ENCODE assay signal across 8 cellular contexts in the genomic region with DNA sequence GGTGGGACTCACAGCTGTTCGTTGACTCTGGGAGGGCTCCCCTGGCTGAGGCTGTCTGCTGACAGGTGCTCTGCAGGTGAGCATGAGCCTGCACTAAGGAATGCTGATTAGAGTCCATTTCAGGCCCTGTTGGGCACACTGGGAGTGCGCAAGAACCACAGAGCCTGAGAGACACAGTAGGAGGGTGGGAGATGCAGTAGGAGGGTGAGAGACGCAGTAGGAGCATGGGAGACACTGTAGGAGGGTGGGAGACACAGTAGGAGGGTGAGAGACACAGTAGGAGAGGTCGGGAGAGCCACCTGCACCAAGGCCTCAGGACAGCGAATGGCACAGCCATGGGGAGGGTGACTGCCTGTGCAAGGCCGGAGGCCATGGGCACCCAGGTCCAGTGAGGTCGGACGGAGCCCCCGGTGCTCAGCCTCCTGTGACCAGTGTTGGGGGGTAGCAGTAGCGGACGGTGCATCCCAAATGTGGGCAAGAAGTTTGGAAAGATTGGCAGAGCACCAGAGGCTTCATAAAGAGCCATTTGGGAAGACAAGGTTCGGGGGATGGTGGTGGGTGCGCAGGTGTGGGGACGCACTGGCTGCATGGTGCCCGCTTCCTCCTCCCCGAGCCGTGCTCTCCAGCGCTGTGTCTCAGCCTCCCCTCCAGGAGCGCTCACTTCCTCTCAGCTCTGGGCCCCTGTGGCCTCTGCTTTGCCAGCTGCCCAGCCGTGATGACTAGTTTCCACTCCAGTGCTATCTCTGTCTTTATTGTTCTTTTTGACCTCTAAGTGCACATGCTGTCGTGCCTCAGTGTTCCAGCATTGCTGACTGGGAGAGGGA.
DNase-seq lines count a peak whose midpoint lies in the region; ATAC-seq and TF ChIP-seq lines count a peak whose summit lies in the region.
"Not testable (repeated sequence)": the region's sequence is repeated elsewhere in the genome, so short reads cannot be mapped to it uniquely, and the experiment has no call there.

No MANE protein-coding gene starts in this region.

- DNase-seq in CD1c-positive myeloid dendritic cell (ENCODE audit: extremely low spot score): peak; percentile 32
- DNase-seq in MV-4-11 (lab: John Stamatoyannopoulos, UW): peak; percentile 67
- not testable (repeated sequence) for DNase-seq in T-helper 2 cell treated with Interferon-gamma antibody and Interleukin-4, amounts not matched to agents 5 μg/mL and 100 μg/mL, for 36 hours (ENCODE audit: low spot score); effector memory CD8-positive, alpha-beta T cell; left cardiac atrium
- DNase-seq in memory B cell (ENCODE audit: low spot score in 2 of 2): peak in 1 of 2 donors; percentile 34

- CTCF ChIA-PET in HEK293 (lab: Yijun Ruan, JAX): not testable (repeated sequence)

- not testable (repeated sequence) for H3K4me3 ChIP-seq in HEK293 (ENCODE audit: low read depth, low read length)

- ATAC-seq in effector memory CD8-positive, alpha-beta T cell (replicated peaks): peak; percentile 25
- ATAC-seq in left cardiac atrium (peak; percentile 36 to 41), memory B cell (ENCODE audit: low read depth) (peak; percentile 21)
- ATAC-seq in stimulated activated memory B cell treated with anti-CD40 and anti-IgM and Interleukin-4, amounts not matched to agents 10 μg/mL and 1 μg/mL and 100 μg/mL, for 72 hours: peak; percentile 69

- H3K36me3 ChIP-seq in HEK293 (ENCODE audit: control insufficient read depth in 2 of 2, insufficient read depth in 1 of 2, low read length in 2 of 2): not testable (repeated sequence)

- not testable (repeated sequence) for H3K27me3 Mint-ChIP-seq in T-helper 2 cell treated with Interferon-gamma antibody and Interleukin-4, amounts not matched to agents 5 μg/mL and 100 μg/mL, for 36 hours (ENCODE audit: low read depth); effector memory CD8-positive, alpha-beta T cell; memory B cell; stimulated activated memory B cell treated with anti-CD40 and anti-IgM and Interleukin-4, amounts not matched to agents 10 μg/mL and 1 μg/mL and 100 μg/mL, for 72 hours

- not testable (repeated sequence) for TF ChIP-seq CTCF in HEK293 (tag by site-specific recombination; IDR thresholded peaks at IDR 0.05)

- not testable (repeated sequence) for H3K36me3 Mint-ChIP-seq in T-helper 2 cell treated with Interferon-gamma antibody and Interleukin-4, amounts not matched to agents 5 μg/mL and 100 μg/mL, for 36 hours (ENCODE audit: low read depth); effector memory CD8-positive, alpha-beta T cell (ENCODE audit: insufficient read depth); memory B cell; stimulated activated memory B cell treated with anti-CD40 and anti-IgM and Interleukin-4, amounts not matched to agents 10 μg/mL and 1 μg/mL and 100 μg/mL, for 72 hours

- not testable (repeated sequence) for H3K4me1 ChIP-seq in HEK293 (ENCODE audit: control insufficient read depth, insufficient read depth, low read length)

- H3K4me1 Mint-ChIP-seq in T-helper 2 cell treated with Interferon-gamma antibody and Interleukin-4, amounts not matched to agents 5 μg/mL and 100 μg/mL, for 36 hours (ENCODE audit: low read depth); effector memory CD8-positive, alpha-beta T cell (ENCODE audit: low read depth in 2 of 2): not testable (repeated sequence)
- peaks cover 37% of the 10 kb centered on the region for H3K4me1 Mint-ChIP-seq in memory B cell
- peaks cover 52% of the 10 kb centered on the region for H3K4me1 Mint-ChIP-seq in stimulated activated memory B cell treated with anti-CD40 and anti-IgM and Interleukin-4, amounts not matched to agents 10 μg/mL and 1 μg/mL and 100 μg/mL, for 72 hours

- not testable (repeated sequence) for H3K27ac ChIP-seq in HEK293 (ENCODE audit: extremely low read depth, low read depth, low read length)

- H3K9me3 ChIP-seq in HEK293 (ENCODE audit: control insufficient read depth, insufficient read depth, low read depth, low read length): not testable (repeated sequence)

- intact Hi-C loops in left cardiac atrium (cut with DNase I): not testable (repeated sequence)

- H3K9me3 Mint-ChIP-seq in T-helper 2 cell treated with Interferon-gamma antibody and Interleukin-4, amounts not matched to agents 5 μg/mL and 100 μg/mL, for 36 hours; effector memory CD8-positive, alpha-beta T cell; memory B cell; stimulated activated memory B cell treated with anti-CD40 and anti-IgM and Interleukin-4, amounts not matched to agents 10 μg/mL and 1 μg/mL and 100 μg/mL, for 72 hours: not testable (repeated sequence)

- POLR2A ChIA-PET in HEK293 (lab: Yijun Ruan, JAX): not testable (repeated sequence)

- H3K27ac Mint-ChIP-seq in T-helper 2 cell treated with Interferon-gamma antibody and Interleukin-4, amounts not matched to agents 5 μg/mL and 100 μg/mL, for 36 hours: peak overlapping the region; percentile 8
- peak overlapping the region in 1 of 2 donors; percentile 49 for H3K27ac Mint-ChIP-seq in effector memory CD8-positive, alpha-beta T cell
- H3K27ac Mint-ChIP-seq in memory B cell: peak overlapping the region; percentile 94
- H3K27ac Mint-ChIP-seq in stimulated activated memory B cell treated with anti-CD40 and anti-IgM and Interleukin-4, amounts not matched to agents 10 μg/mL and 1 μg/mL and 100 μg/mL, for 72 hours: peak overlapping the region; percentile 86

- not testable (repeated sequence) for H3K4me3 Mint-ChIP-seq in T-helper 2 cell treated with Interferon-gamma antibody and Interleukin-4, amounts not matched to agents 5 μg/mL and 100 μg/mL, for 36 hours; effector memory CD8-positive, alpha-beta T cell
- H3K4me3 Mint-ChIP-seq in memory B cell: peak overlapping the region; percentile 8
- H3K4me3 Mint-ChIP-seq in stimulated activated memory B cell treated with anti-CD40 and anti-IgM and Interleukin-4, amounts not matched to agents 10 μg/mL and 1 μg/mL and 100 μg/mL, for 72 hours: peak overlapping the region; percentile 24

TF ChIP-seq in HEK293, 187 proteins besides CTCF, POLR2A, EP300 and RAD21:
- TF ChIP-seq EGR2 (tag by site-specific recombination; IDR thresholded peaks at IDR 0.05; ENCODE audit: low read depth): peak; percentile 74
- peak; percentile 45 for TF ChIP-seq GLIS1 (tag by site-specific recombination; IDR thresholded peaks at IDR 0.05)
- peak; percentile 79 for TF ChIP-seq ZIC2 (tag by site-specific recombination; IDR thresholded peaks at IDR 0.05)
